8 cellular contexts compared by ENCODE assay signal in the genomic region with DNA sequence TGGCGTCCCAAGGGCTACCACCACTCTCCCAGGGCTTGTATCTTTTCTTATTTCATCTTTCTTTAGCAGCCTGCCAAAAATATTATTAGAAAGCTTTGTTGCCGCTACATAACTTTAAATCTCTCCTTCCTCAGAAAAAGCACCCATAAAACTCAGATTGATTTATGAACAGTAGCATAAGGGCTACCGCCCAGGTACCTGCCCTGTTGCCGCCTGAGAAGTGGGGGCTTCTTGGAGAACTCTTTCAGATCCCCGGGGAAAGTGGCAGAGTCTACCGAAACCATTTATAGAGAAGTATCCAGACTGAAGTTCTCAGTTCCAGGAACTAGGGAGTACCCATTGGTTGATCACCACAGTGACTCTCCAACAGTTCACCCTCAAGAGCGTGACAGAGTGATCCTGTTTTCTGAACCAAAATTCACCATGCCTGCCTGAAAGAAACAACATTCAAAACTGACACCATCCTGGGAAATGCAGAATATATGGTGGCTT. TPM values are rescaled to one million over a fixed set of nuclear protein-coding genes. Genes with fewer than 3 reads are reported as not detected.
DNase-seq lines count a peak whose midpoint lies in the region; ATAC-seq lines count a peak whose summit lies in the region.

No MANE protein-coding gene starts in this region.

- peak overlapping the region; percentile 83 for H3K4me3 Mint-ChIP-seq in activated T-cell treated with anti-CD3 and anti-CD28 coated beads, Interleukin-2, amount 50 U/mL, for 4 hours
- H3K4me3 Mint-ChIP-seq in activated T-helper 17 cell treated with anti-CD3 and anti-CD28 coated beads, Interleukin-2, amount 50 U/mL, for 72 hours = peak overlapping the region; percentile 96
- H3K4me3 Mint-ChIP-seq in stimulated activated naive CD8-positive, alpha-beta T cell treated with anti-CD3 and anti-CD28 coated beads, Interleukin-15, Interleukin-2, amounts not matched to agents 100 ng/mL and 50 ng/mL, for 24 hours = peak overlapping the region; percentile 88

- peak overlapping the region; percentile 98 for H3K27ac Mint-ChIP-seq in activated T-helper 17 cell treated with anti-CD3 and anti-CD28 coated beads, Interleukin-2, amount 50 U/mL, for 72 hours
- peak overlapping the region; percentile 97 for H3K27ac Mint-ChIP-seq in stimulated activated naive CD8-positive, alpha-beta T cell treated with anti-CD3 and anti-CD28 coated beads, Interleukin-15, Interleukin-2, amounts not matched to agents 100 ng/mL and 50 ng/mL, for 24 hours

- H3K27ac ChIP-seq in iPS-20b (ENCODE audit: low read length) = no peak overlapping the region

- H3K4me3 ChIP-seq in iPS-20b (ENCODE audit: low read length) = peak overlapping the region; percentile 84; the same call in 1 of the 2 replicates

- peaks cover 38% of the 10 kb centered on the region for H3K4me1 Mint-ChIP-seq in activated T-cell treated with anti-CD3 and anti-CD28 coated beads, Interleukin-2, amount 50 U/mL, for 4 hours (ENCODE audit: low read depth)
- H3K4me1 Mint-ChIP-seq in activated T-helper 17 cell treated with anti-CD3 and anti-CD28 coated beads, Interleukin-2, amount 50 U/mL, for 72 hours = peaks cover 17% of the 10 kb centered on the region
- peaks cover 36% of the 10 kb centered on the region for H3K4me1 Mint-ChIP-seq in stimulated activated naive CD8-positive, alpha-beta T cell treated with anti-CD3 and anti-CD28 coated beads, Interleukin-15, Interleukin-2, amounts not matched to agents 100 ng/mL and 50 ng/mL, for 24 hours (ENCODE audit: low read depth)

- peaks cover 21% of the 10 kb centered on the region for H3K27me3 ChIP-seq in iPS-20b (ENCODE audit: insufficient read depth, low read length)

- no peak for DNase-seq in activated T-cell treated with anti-CD3 and anti-CD28 coated beads, Interleukin-2, amount 50 U/mL, for 4 hours
- DNase-seq in activated T-cell treated with anti-CD3 and anti-CD28 coated beads, Interleukin-2, amount 50 U/mL, for 1 hour = no peak
- DNase-seq in DMS 273 (lab: John Stamatoyannopoulos, UW; ENCODE audit: unreplicated experiment) = no peak
- DNase-seq in Kasumi-1 (lab: John Stamatoyannopoulos, UW) = no peak

- no peak for ATAC-seq in activated T-cell treated with anti-CD3 and anti-CD28 coated beads, Interleukin-2, amount 50 U/mL, for 4 hours
- peak; percentile 40 for ATAC-seq in activated T-helper 17 cell treated with anti-CD3 and anti-CD28 coated beads, Interleukin-2, amount 50 U/mL, for 72 hours (replicated peaks)
- no peak for ATAC-seq in HG03571 (IDR thresholded peaks at IDR 0.05; ENCODE audit: unreplicated experiment)

- no peaks in the 10 kb centered on the region for H3K36me3 ChIP-seq in iPS-20b (ENCODE audit: insufficient read depth, low read depth, low read length)

- H3K4me1 ChIP-seq in iPS-20b (ENCODE audit: insufficient read depth, low read length) = peaks cover 4% of the 10 kb centered on the region; the same call in 1 of the 2 replicates

- peaks cover 15% of the 10 kb centered on the region for H3K36me3 Mint-ChIP-seq in activated T-cell treated with anti-CD3 and anti-CD28 coated beads, Interleukin-2, amount 50 U/mL, for 4 hours (ENCODE audit: insufficient read depth)
- peaks cover 52% of the 10 kb centered on the region for H3K36me3 Mint-ChIP-seq in activated T-helper 17 cell treated with anti-CD3 and anti-CD28 coated beads, Interleukin-2, amount 50 U/mL, for 72 hours (ENCODE audit: low read depth)
- peaks cover 21% of the 10 kb centered on the region for H3K36me3 Mint-ChIP-seq in stimulated activated naive CD8-positive, alpha-beta T cell treated with anti-CD3 and anti-CD28 coated beads, Interleukin-15, Interleukin-2, amounts not matched to agents 100 ng/mL and 50 ng/mL, for 24 hours (ENCODE audit: low read depth)

- no peaks in the 10 kb centered on the region for H3K9me3 ChIP-seq in iPS-20b (ENCODE audit: insufficient read depth, low read depth, low read length)

- H3K27me3 Mint-ChIP-seq in activated T-cell treated with anti-CD3 and anti-CD28 coated beads, Interleukin-2, amount 50 U/mL, for 4 hours (ENCODE audit: low read depth) = no peaks in the 10 kb centered on the region
- no peaks in the 10 kb centered on the region for H3K27me3 Mint-ChIP-seq in activated T-helper 17 cell treated with anti-CD3 and anti-CD28 coated beads, Interleukin-2, amount 50 U/mL, for 72 hours
- H3K27me3 Mint-ChIP-seq in stimulated activated naive CD8-positive, alpha-beta T cell treated with anti-CD3 and anti-CD28 coated beads, Interleukin-15, Interleukin-2, amounts not matched to agents 100 ng/mL and 50 ng/mL, for 24 hours = no peaks in the 10 kb centered on the region

- H3K9me3 Mint-ChIP-seq in activated T-cell treated with anti-CD3 and anti-CD28 coated beads, Interleukin-2, amount 50 U/mL, for 4 hours = no peaks in the 10 kb centered on the region
- no peaks in the 10 kb centered on the region for H3K9me3 Mint-ChIP-seq in activated T-helper 17 cell treated with anti-CD3 and anti-CD28 coated beads, Interleukin-2, amount 50 U/mL, for 72 hours
- no peaks in the 10 kb centered on the region for H3K9me3 Mint-ChIP-seq in stimulated activated naive CD8-positive, alpha-beta T cell treated with anti-CD3 and anti-CD28 coated beads, Interleukin-15, Interleukin-2, amounts not matched to agents 100 ng/mL and 50 ng/mL, for 24 hours

- H3K9ac ChIP-seq in iPS-20b (ENCODE audit: low read depth, low read length) = peak overlapping the region; percentile 74; the same call in 1 of the 2 replicates

RNA-seq across cellular contexts. Expression of a gene that starts 0.7 kb away (rescaled TPM):
- 1 to 10 TPM; 5.1 to 7.3 (median 5.4) TPM for total RNA-seq in activated T-cell treated with anti-CD3 and anti-CD28 coated beads, Interleukin-2, amount 50 U/mL, for 4 hours
- 10 to 100 TPM; 20.6 to 62.0 TPM for total RNA-seq in activated T-helper 17 cell treated with anti-CD3 and anti-CD28 coated beads, Interleukin-2, amount 50 U/mL, for 72 hours
